ENCODE assay signal across 14 cellular contexts in genomic region chr17:50493744-50494143, GRCh38. TPM values are rescaled to one million over a fixed set of nuclear protein-coding genes. Genes with fewer than 3 reads are reported as not detected.
DNase-seq lines count a peak whose midpoint lies in the region; ATAC-seq and TF ChIP-seq lines count a peak whose summit lies in the region.
"Had no signal": no experiment of that assay in that cellular context is flagged by ENCODE, and none has a peak within 500 bp of the region (broad histone marks: within the 10 kb centered on the region; RNA-seq: fewer than 3 reads in every experiment).

No MANE protein-coding gene starts in this region.

- no peaks in the 10 kb centered on the region for H3F3A ChIP-seq in SK-N-SH (replicated peaks; ENCODE audit: insufficient read depth)
- no peaks in the 10 kb centered on the region for H3F3A ChIP-seq in neural progenitor cell (ENCODE audit: low read depth)

- no peaks in the 10 kb centered on the region for H3K27me3 ChIP-seq in SK-N-SH (ENCODE audit: insufficient read depth)
- no peaks in the 10 kb centered on the region for H3K27me3 ChIP-seq in neural progenitor cell

- WGBS in SK-N-SH (ENCODE audit: low lambda C conversion rate): 26% methylated on average over 3 of the region's 3 CpGs

- H3K4me1 ChIP-seq in SK-N-SH (ENCODE audit: control insufficient read depth in 1 of 2, insufficient read depth in 2 of 2, low read depth in 1 of 2, low read length in 1 of 2) (no peaks in the 10 kb centered on the region), neural progenitor cell (no peaks in the 10 kb centered on the region)

- no peak overlapping the region for H3K4me3 Mint-ChIP-seq in neural progenitor cell
- H3K4me3 Mint-ChIP-seq: CD14-positive monocyte had no signal

- H3K9me2 ChIP-seq in SK-N-SH: no peaks in the 10 kb centered on the region

- TF ChIP-seq EP300 in SK-N-SH (IDR thresholded peaks at IDR 0.05; ENCODE audit: borderline replicate concordance in 1 of 2, low read depth in 1 of 2, low read length in 1 of 2): no peak

- H3K9me3 Mint-ChIP-seq in neural progenitor cell: no peaks in the 10 kb centered on the region
- H3K9me3 Mint-ChIP-seq: CD14-positive monocyte had no signal

- H3K36me3 ChIP-seq in SK-N-SH (replicated peaks in 1 of 2; ENCODE audit: control insufficient read depth in 1 of 2, insufficient read depth in 2 of 2, low read length in 1 of 2): no peaks in the 10 kb centered on the region
- H3K36me3 ChIP-seq in neural progenitor cell: no peaks in the 10 kb centered on the region

- no peaks in the 10 kb centered on the region for H3K36me3 Mint-ChIP-seq in neural progenitor cell
- H3K36me3 Mint-ChIP-seq: CD14-positive monocyte had no signal

- POLR2A ChIA-PET in SK-N-SH (lab: Yijun Ruan, JAX): no interaction called here

- no peak for TF ChIP-seq RAD21 in SK-N-SH (IDR thresholded peaks at IDR 0.05; ENCODE audit: low read length)

- CTCF ChIA-PET in SK-N-SH (lab: Yijun Ruan, JAX): interaction anchor here (0.7 to 3.2 kb wide), 6 partner anchors 11 to 134 kb away, joined by 3 to 28 read pairs (median 8); partner anchors contain the start of gene RSAD1

- H3K4me2 ChIP-seq in SK-N-SH: no peak overlapping the region
- no peak overlapping the region for H3K4me2 ChIP-seq in neural progenitor cell

- peak overlapping the region; percentile 18 for H3K27ac Mint-ChIP-seq in neural progenitor cell
- H3K27ac Mint-ChIP-seq: CD14-positive monocyte had no signal

- peaks cover 7% of the 10 kb centered on the region for H3K27me3 Mint-ChIP-seq in neural progenitor cell (ENCODE audit: insufficient read depth, low read depth)

- H4K20me1 ChIP-seq in SK-N-SH (ENCODE audit: insufficient read depth) (no peaks in the 10 kb centered on the region), neural progenitor cell (ENCODE audit: low read depth) (no peaks in the 10 kb centered on the region)

- H3K4me3 ChIP-seq in SK-N-SH (ENCODE audit: low read depth in 2 of 2, low read length in 1 of 2) (no peak overlapping the region), neural progenitor cell (no peak overlapping the region)

- H3K4me1 Mint-ChIP-seq in neural progenitor cell: peaks cover 2% of the 10 kb centered on the region

- no peak overlapping the region for H3K9ac ChIP-seq in SK-N-SH
- no peak overlapping the region for H3K9ac ChIP-seq in neural progenitor cell

- H3K27ac ChIP-seq in SK-N-SH (ENCODE audit: low read depth in 2 of 2, low read length in 1 of 2) (no peak overlapping the region), neural progenitor cell (no peak overlapping the region)

- H3K79me2 ChIP-seq in SK-N-SH (ENCODE audit: insufficient read depth) (no peaks in the 10 kb centered on the region), neural progenitor cell (ENCODE audit: low read depth) (no peaks in the 10 kb centered on the region)

- ATAC-seq in SK-N-SH treated with all-trans-retinoic acid at 6 μM for 48 hours: peak; percentile 48; the same call in 2 of the 3 replicates
- ATAC-seq in HG03378 (IDR thresholded peaks at IDR 0.05; ENCODE audit: unreplicated experiment): no peak

- TF ChIP-seq CTCF in SK-N-SH (IDR thresholded peaks at IDR 0.05): no peak
- TF ChIP-seq CTCF in neural progenitor cell (IDR thresholded peaks at IDR 0.05): no peak

- H3K9me3 ChIP-seq in SK-N-SH: no peaks in the 10 kb centered on the region
- no peaks in the 10 kb centered on the region for H3K9me3 ChIP-seq in neural progenitor cell (ENCODE audit: low read depth)

- H2AFZ ChIP-seq in SK-N-SH (ENCODE audit: low read depth): no peak overlapping the region
- H2AFZ ChIP-seq in neural progenitor cell (replicated peaks): peak overlapping the region; percentile 65

- DNase-seq in SK-N-SH (no peak), neural progenitor cell (ENCODE audit: low spot score) (no peak)
- DNase-seq: COR-L47, DMS53, H7, Kasumi-1, NCI-H1417, NCI-H1930, NCI-H510A, NCI-H82, SHP77 treated with DMSO at 0.1 percent for 48 hours had no signal

TF ChIP-seq in SK-N-SH treated with all-trans-retinoic acid at 6 μM for 48 hours, 23 proteins besides CTCF, POLR2A, EP300 and RAD21 (continues in another document):
- TF ChIP-seq OSR1 (CRISPR knock-in tag; IDR thresholded peaks at IDR 0.05) (no peak), CREB5 (CRISPR knock-in tag; IDR thresholded peaks at IDR 0.05; ENCODE audit: low read depth) (no peak), ZFP3 (CRISPR knock-in tag; IDR thresholded peaks at IDR 0.05) (no peak), ARNTL (CRISPR knock-in tag; IDR thresholded peaks at IDR 0.05; ENCODE audit: borderline replicate concordance, low read depth) (no peak), CSDC2 (CRISPR knock-in tag; IDR thresholded peaks at IDR 0.05) (no peak), ZNF8 (CRISPR knock-in tag; IDR thresholded peaks at IDR 0.05) (no peak)

TF ChIP-seq in SK-N-SH, 30 proteins besides CTCF, POLR2A, EP300 and RAD21:
- no peak for TF ChIP-seq SMC3 (IDR thresholded peaks at IDR 0.05; ENCODE audit: low read depth, low read length)
- TF ChIP-seq IRF3 (IDR thresholded peaks at IDR 0.05; ENCODE audit: low read depth, low read length): no peak
- TF ChIP-seq NRF1 (IDR thresholded peaks at IDR 0.05; ENCODE audit: low read depth, low read length): no peak
- TF ChIP-seq RXRA (IDR thresholded peaks at IDR 0.05; ENCODE audit: borderline replicate concordance, low read depth): no peak
- no peak for TF ChIP-seq EZH2phosphoT487 (IDR thresholded peaks at IDR 0.05; ENCODE audit: borderline replicate concordance, low read depth)
- TF ChIP-seq TAF1 (IDR thresholded peaks at IDR 0.05; ENCODE audit: borderline replicate concordance, low read depth, low read length): no peak
- TF ChIP-seq GABPA (IDR thresholded peaks at IDR 0.05; ENCODE audit: low read depth): no peak
- TF ChIP-seq POLR2AphosphoS5 (IDR thresholded peaks at IDR 0.05; ENCODE audit: low read depth, low read length): no peak
- TF ChIP-seq NFIC (IDR thresholded peaks at IDR 0.05; ENCODE audit: borderline replicate concordance): no peak
- no peak for TF ChIP-seq GATA2 (CRISPR knock-in tag; IDR thresholded peaks at IDR 0.05)
- TF ChIP-seq USF1 (IDR thresholded peaks at IDR 0.05; ENCODE audit: borderline replicate concordance, low read depth): no peak
- no peak for TF ChIP-seq ZBTB33 (IDR thresholded peaks at IDR 0.05; ENCODE audit: borderline replicate concordance, low read depth)
- no peak for TF ChIP-seq FOXJ3 (CRISPR knock-in tag; IDR thresholded peaks at IDR 0.05)
- TF ChIP-seq MEF2A (IDR thresholded peaks at IDR 0.05; ENCODE audit: borderline replicate concordance, low read depth): no peak

RNA-seq across cellular contexts. Expression of gene MYCBPAP, which starts 14.5 kb away (rescaled TPM):
- 2.4 and 4.4 TPM in 2 replicates for polyA plus RNA-seq in SK-N-SH (2012; rRNA removed)
- polyA plus RNA-seq in SK-N-SH (2012; cell fraction: cytosol; rRNA removed): 1.8 and 1.9 TPM in 2 replicates
- 17.3 and 17.7 TPM in 2 replicates for polyA plus RNA-seq in SK-N-SH (2012; cell fraction: nucleus; rRNA removed)
- total RNA-seq in neural progenitor cell (ENCODE audit: low replicate concordance): 3.5 and 3.8 TPM in 2 replicates
- polyA plus RNA-seq: CD14-positive monocyte had no signal

RNA-seq across cellular contexts. Expression of gene RSAD1, which starts 15.1 kb away (rescaled TPM):
- polyA plus RNA-seq in SK-N-SH (2012; rRNA removed): 44.7 and 58.9 TPM in 2 replicates
- polyA plus RNA-seq in SK-N-SH (2012; cell fraction: cytosol; rRNA removed): 27.0 and 35.4 TPM in 2 replicates
- 171 and 180 TPM in 2 replicates for polyA plus RNA-seq in SK-N-SH (2012; cell fraction: nucleus; rRNA removed)
- 9.7 and 12.9 TPM in 2 replicates for total RNA-seq in neural progenitor cell (ENCODE audit: low replicate concordance)

RNA-seq across cellular contexts. Expression of gene CHAD, which starts 25.1 kb away (rescaled TPM):
- not detected in 2 replicates for polyA plus RNA-seq in SK-N-SH (2012; rRNA removed)
- not detected in 2 replicates for polyA plus RNA-seq in SK-N-SH (2012; cell fraction: cytosol; rRNA removed)
- 0.04 TPM in 1 of 2 replicates, not detected in the other for polyA plus RNA-seq in SK-N-SH (2012; cell fraction: nucleus; rRNA removed)
- total RNA-seq in neural progenitor cell (ENCODE audit: low replicate concordance): not detected in 2 replicates
- total RNA-seq: H7 had no signal
- polyA plus RNA-seq: CD14-positive monocyte had no signal

RNA-seq across cellular contexts. Expression of gene EPN3, which starts 38.8 kb away (rescaled TPM):
- polyA plus RNA-seq in SK-N-SH (2012; rRNA removed): 0.05 and 0.06 TPM in 2 replicates
- polyA plus RNA-seq in SK-N-SH (2012; cell fraction: cytosol; rRNA removed): 0.03 and 0.12 TPM in 2 replicates
- polyA plus RNA-seq in SK-N-SH (2012; cell fraction: nucleus; rRNA removed): 0.15 and 0.46 TPM in 2 replicates
- total RNA-seq in neural progenitor cell (ENCODE audit: low replicate concordance): 0.09 and 0.24 TPM in 2 replicates
- polyA plus RNA-seq: CD14-positive monocyte had no signal

RNA-seq across cellular contexts. Expression of gene SPATA20, which starts 53.2 kb away (rescaled TPM):
- polyA plus RNA-seq in SK-N-SH (2012; rRNA removed): 92.0 and 106 TPM in 2 replicates
- polyA plus RNA-seq in SK-N-SH (2012; cell fraction: cytosol; rRNA removed): 28.3 and 39.9 TPM in 2 replicates
- 606 and 976 TPM in 2 replicates for polyA plus RNA-seq in SK-N-SH (2012; cell fraction: nucleus; rRNA removed)
- 22.8 and 60.5 TPM in 2 replicates for total RNA-seq in neural progenitor cell (ENCODE audit: low replicate concordance)
